ENCODE assay signal across 1 cellular context in genomic region chr5:148383564-148384388, GRCh38.
TF ChIP-seq lines count a peak whose summit lies in the region.

Gene FBXO38, plus strand, starts transcription at chr5:148383958. Its CDS starts 10,819 bp downstream, at chr5:148394777.

TF ChIP-seq in HepG2, 621 proteins besides CTCF, POLR2A, EP300 and RAD21 (continued from another document and continues in another):
- no peak for TF ChIP-seq SMARCC2 (IDR thresholded peaks at IDR 0.05)
- no peak for TF ChIP-seq ZEB1 (IDR thresholded peaks at IDR 0.05; ENCODE audit: insufficient replicate concordance, low read depth)
- TF ChIP-seq KDM1A (CRISPR knock-in tag; IDR thresholded peaks at IDR 0.05), result no peak
- TF ChIP-seq ZSCAN25 (CRISPR knock-in tag; IDR thresholded peaks at IDR 0.05), result no peak
- TF ChIP-seq ZFP82 (CRISPR knock-in tag; IDR thresholded peaks at IDR 0.05; ENCODE audit: borderline replicate concordance), result no peak; the same call in 1 of the 2 replicates
- no peak for TF ChIP-seq ZNF407 (CRISPR knock-in tag; IDR thresholded peaks at IDR 0.05; ENCODE audit: not compliant biosample characterization)
- TF ChIP-seq U2AF1 (optimal IDR thresholded peaks at IDR 0.05; ENCODE audit: low read depth, low read length), result no peak
- no peak for TF ChIP-seq ZNF512 (CRISPR knock-in tag; IDR thresholded peaks at IDR 0.05)
- TF ChIP-seq ATF4 (CRISPR knock-in tag; IDR thresholded peaks at IDR 0.05), result peak in 1 of 2 experiments; percentile 68; a peak in 1 of 4 replicates
- TF ChIP-seq ZNF33A (CRISPR knock-in tag; IDR thresholded peaks at IDR 0.05; ENCODE audit: borderline replicate concordance), result no peak
- TF ChIP-seq MYC (CRISPR knock-in tag; IDR thresholded peaks at IDR 0.05; ENCODE audit: borderline replicate concordance), result peak; percentile 69
- TF ChIP-seq PBX3 (CRISPR knock-in tag; IDR thresholded peaks at IDR 0.05; ENCODE audit: borderline replicate concordance), result no peak
- no peak for TF ChIP-seq ZBTB21 (CRISPR knock-in tag; IDR thresholded peaks at IDR 0.05)
- TF ChIP-seq FLYWCH1 (CRISPR knock-in tag; IDR thresholded peaks at IDR 0.05), result no peak
- TF ChIP-seq POGZ (CRISPR knock-in tag; IDR thresholded peaks at IDR 0.05), result peak; percentile 91
- TF ChIP-seq MAFK (conservative IDR thresholded peaks at IDR 0.05 in 1 of 2, IDR thresholded peaks at IDR 0.05 in 1 of 2; ENCODE audit: low read length in 2 of 2), result no peak
- no peak; the same call in 1 of the 2 replicates for TF ChIP-seq ZFP1 (CRISPR knock-in tag; IDR thresholded peaks at IDR 0.05)
- TF ChIP-seq ZNF34 (CRISPR knock-in tag; IDR thresholded peaks at IDR 0.05; ENCODE audit: borderline replicate concordance), result no peak; the same call in 1 of the 2 replicates
- TF ChIP-seq ZNF577 (CRISPR knock-in tag; IDR thresholded peaks at IDR 0.05; ENCODE audit: borderline replicate concordance, low read depth), result no peak
- no peak for TF ChIP-seq RARG (CRISPR knock-in tag; IDR thresholded peaks at IDR 0.05; ENCODE audit: low read depth)
- TF ChIP-seq PRDM15 (CRISPR knock-in tag; IDR thresholded peaks at IDR 0.05), result no peak
- no peak for TF ChIP-seq MZF1 (CRISPR knock-in tag; IDR thresholded peaks at IDR 0.05; ENCODE audit: borderline replicate concordance)
- TF ChIP-seq ZKSCAN5 (CRISPR knock-in tag; IDR thresholded peaks at IDR 0.05), result no peak
- TF ChIP-seq THRA (CRISPR knock-in tag; IDR thresholded peaks at IDR 0.05; ENCODE audit: borderline replicate concordance), result no peak; the same call in 1 of the 2 replicates
- TF ChIP-seq SYNCRIP (IDR thresholded peaks at IDR 0.05; ENCODE audit: insufficient read depth, low read depth, low read length), result no peak
- TF ChIP-seq ZNF260 (CRISPR knock-in tag; IDR thresholded peaks at IDR 0.05; ENCODE audit: borderline replicate concordance, low read depth), result no peak
- TF ChIP-seq ZNF609 (CRISPR knock-in tag; IDR thresholded peaks at IDR 0.05; ENCODE audit: borderline replicate concordance), result peak; percentile 47; the same call in 1 of the 2 replicates
- TF ChIP-seq TIGD3 (CRISPR knock-in tag; IDR thresholded peaks at IDR 0.05; ENCODE audit: borderline replicate concordance), result peak; percentile 29; the same call in 1 of the 2 replicates
